1 cellular context compared by ENCODE assay signal in the genomic region with DNA sequence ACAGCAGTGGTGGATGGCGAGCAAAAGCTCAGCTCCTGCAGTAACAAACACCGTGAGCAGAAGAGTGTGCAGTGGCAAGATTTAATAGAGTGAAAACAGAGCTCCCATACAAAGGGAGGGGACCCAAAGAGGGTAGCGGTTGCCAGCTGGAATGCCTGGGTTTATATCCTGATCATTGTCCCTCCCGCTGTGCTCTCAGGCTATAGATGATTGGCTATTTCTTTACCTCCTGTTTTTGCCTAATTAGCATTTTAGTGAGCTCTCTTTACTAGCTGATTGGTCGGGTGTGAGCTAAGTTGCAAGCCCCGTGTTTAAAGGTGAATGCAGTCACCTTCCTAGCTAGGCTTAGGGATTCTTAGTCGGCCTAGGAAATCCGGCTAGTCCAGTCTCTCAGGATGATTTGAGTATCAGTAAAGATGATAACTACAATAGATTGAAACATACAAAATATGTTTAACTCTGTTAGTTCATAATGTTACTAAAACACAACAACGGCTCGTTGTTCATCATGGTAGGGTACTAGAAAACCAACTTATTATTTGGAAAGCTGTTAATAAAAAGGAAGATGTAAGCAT.
TF ChIP-seq lines count a peak whose summit lies in the region.

No MANE protein-coding gene starts in this region.

TF ChIP-seq in K562, 482 proteins besides CTCF, POLR2A, EP300 and RAD21 (continued from another document):
- peak; percentile 89 for TF ChIP-seq ZNF316 (IDR thresholded peaks at IDR 0.05)
